ENCODE assay signal across 8 cellular contexts in the genomic region with DNA sequence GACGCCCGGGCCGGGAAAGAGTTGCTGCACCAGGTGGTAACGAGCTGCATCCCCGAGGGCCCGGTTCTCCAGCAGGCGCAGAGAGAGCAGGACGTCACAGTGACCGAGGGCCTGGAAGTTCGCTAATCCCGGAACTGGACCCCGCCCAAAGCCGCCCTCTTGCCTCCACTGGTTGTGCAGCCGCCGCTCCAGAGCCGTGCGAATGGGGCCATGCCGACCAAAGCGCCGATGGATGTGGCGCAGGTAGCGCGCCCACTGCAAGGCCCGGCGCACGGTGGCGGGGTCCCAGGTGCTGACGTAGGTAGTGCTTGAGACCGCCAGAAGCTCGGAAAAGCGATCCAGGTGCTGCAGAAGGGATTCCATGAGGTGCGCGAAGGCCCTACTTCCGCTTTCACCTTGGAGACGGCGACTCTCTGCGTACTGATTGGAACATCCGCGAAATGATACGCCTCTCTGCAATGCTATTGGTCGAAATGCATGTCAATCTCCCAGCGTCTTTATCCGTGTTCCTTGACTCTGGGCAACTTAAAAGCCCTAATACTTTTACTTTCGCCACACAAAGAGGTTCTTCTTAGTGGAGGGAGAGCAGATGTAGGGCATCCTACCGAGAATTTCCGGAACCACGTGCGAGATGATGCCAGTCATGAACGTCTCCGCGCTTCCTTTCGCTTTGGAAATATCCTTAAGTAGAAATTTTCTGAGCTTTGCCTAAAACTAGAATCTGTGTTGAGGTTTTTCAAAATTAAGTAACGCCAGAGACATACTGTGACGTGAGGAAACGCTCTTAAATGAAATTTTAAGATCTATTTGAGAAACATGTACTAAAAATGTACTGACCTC. TPM values are rescaled to one million over a fixed set of nuclear protein-coding genes. Genes with fewer than 3 reads are reported as not detected.
DNase-seq lines count a peak whose midpoint lies in the region; ATAC-seq, FAIRE-seq and TF ChIP-seq lines count a peak whose summit lies in the region.

A gene with protein sequence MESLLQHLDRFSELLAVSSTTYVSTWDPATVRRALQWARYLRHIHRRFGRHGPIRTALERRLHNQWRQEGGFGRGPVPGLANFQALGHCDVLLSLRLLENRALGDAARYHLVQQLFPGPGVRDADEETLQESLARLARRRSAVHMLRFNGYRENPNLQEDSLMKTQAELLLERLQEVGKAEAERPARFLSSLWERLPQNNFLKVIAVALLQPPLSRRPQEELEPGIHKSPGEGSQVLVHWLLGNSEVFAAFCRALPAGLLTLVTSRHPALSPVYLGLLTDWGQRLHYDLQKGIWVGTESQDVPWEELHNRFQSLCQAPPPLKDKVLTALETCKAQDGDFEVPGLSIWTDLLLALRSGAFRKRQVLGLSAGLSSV (minus strand): TSS at position 376 of the 840 bp plus-strand sequence. CDS start 13 bp downstream, at position 363.

- FAIRE-seq in small intestine (lab: Jason Lieb, UNC), result no peak

- ATAC-seq in GM18870 (IDR thresholded peaks at IDR 0.05; ENCODE audit: unreplicated experiment) (peak; percentile 98), HG03135 (IDR thresholded peaks at IDR 0.05; ENCODE audit: unreplicated experiment) (peak; percentile 98)

- H3K79me2 ChIP-seq in ACC112 (ENCODE audit: control insufficient read depth, insufficient read depth, low read length, unreplicated experiment), result peaks cover 7% of the 10 kb centered on the region

- 0 to 1% (median 0%) methylated on average over 54 to 55 of the region's 55 CpGs for WGBS in small intestine, 3 donors

- peak within 1 kb of the TSS; percentile 76 for H2AFZ ChIP-seq in ACC112 (ENCODE audit: low read length, unreplicated experiment)

- H3K9me3 ChIP-seq in breast epithelium, result no peaks in the 10 kb centered on the region
- no peaks in the 10 kb centered on the region for H3K9me3 ChIP-seq in small intestine (ENCODE audit: control insufficient read depth, low read depth)

- DNase-seq in NCI-H2196 treated with DMSO at 0.1 percent for 48 hours (lab: John Stamatoyannopoulos, UW; ENCODE audit: unreplicated experiment) (peak; percentile 89), breast epithelium (ENCODE audit: low spot score in 2 of 2) (peak; percentile 92 to 96), iPS-NIHi11 (ENCODE audit: low spot score) (peak; percentile 86), small intestine (peak; percentile 100)

- H3K4me3 ChIP-seq in ACC112 (ENCODE audit: low read depth, low read length) (peak within 1 kb of the TSS; percentile 88), breast epithelium (peak within 1 kb of the TSS; percentile 90 to 93 (median 90)), small intestine (ENCODE audit: low read depth in 1 of 2, low read length in 2 of 2) (peak within 1 kb of the TSS; percentile 70 to 98)

- H3K36me3 ChIP-seq in ACC112 (ENCODE audit: insufficient read depth, low read length) (no peaks in the 10 kb centered on the region), breast epithelium (no peaks in the 10 kb centered on the region), small intestine (ENCODE audit: control insufficient read depth in 2 of 2, insufficient read depth in 2 of 2, low read length in 2 of 2) (no peaks in the 10 kb centered on the region)

- TF ChIP-seq CTCF in VCaP (conservative IDR thresholded peaks at IDR 0.05) (no peak), breast epithelium (IDR thresholded peaks at IDR 0.05) (no peak)

- H3K4me1 ChIP-seq in ACC112 (ENCODE audit: control insufficient read depth, insufficient read depth, low read length, unreplicated experiment) (no peaks in the 10 kb centered on the region), breast epithelium (no peaks in the 10 kb centered on the region), small intestine (ENCODE audit: control insufficient read depth in 2 of 2, insufficient read depth in 1 of 2, low read depth in 1 of 2, low read length in 1 of 2) (no peaks in the 10 kb centered on the region)

- peak within 1 kb of the TSS; percentile 77 for H3K27ac ChIP-seq in ACC112 (ENCODE audit: low read depth, low read length)
- H3K27ac ChIP-seq in VCaP, result peak within 1 kb of the TSS; percentile 89
- H3K27ac ChIP-seq in breast epithelium, result peak within 1 kb of the TSS; percentile 92 to 94
- H3K27ac ChIP-seq in small intestine (ENCODE audit: low read depth in 1 of 2, low read length in 1 of 2), result peak within 1 kb of the TSS; percentile 94 to 95

- no peaks in the 10 kb centered on the region for H3K27me3 ChIP-seq in ACC112 (ENCODE audit: insufficient read depth, low read length)
- no peaks in the 10 kb centered on the region for H3K27me3 ChIP-seq in breast epithelium
- H3K27me3 ChIP-seq in small intestine (ENCODE audit: control insufficient read depth in 2 of 2, insufficient read depth in 2 of 2, low read length in 2 of 2), result no peaks in the 10 kb centered on the region

- intact Hi-C loops in breast epithelium (cut with DNase I; ENCODE audit: low total_unique reads), result no loop called here

- TF ChIP-seq POLR2A in breast epithelium (IDR thresholded peaks at IDR 0.05), result no peak

RNA-seq across cellular contexts. Expression of the gene that starts here (rescaled TPM):
- 10 to 100 TPM in 1 of 3 donors, 1 to 10 TPM in 2; 3.5 to 12.1 (median 9.2) TPM for total RNA-seq in breast epithelium
- polyA plus RNA-seq in small intestine, result 10 to 100 TPM in 2 of 3 donors, 1 to 10 TPM in 1; 6.2 to 14.5 (median 11.4) TPM

Comparison
In these comparisons a context has a peak if more than half of its experiments do, and no peak if none do; other contexts are left out.
1. Peak in every context shown above with its lines: DNase-seq, ATAC-seq, H3K4me3 ChIP-seq and H3K27ac ChIP-seq.